ENCODE assay signal across 3 cellular contexts in genomic region chr22:25729595-25729994, GRCh38.
TF ChIP-seq lines count a peak whose summit lies in the region.

No MANE protein-coding gene starts in this region.

TF ChIP-seq in GM23338, 12 proteins besides CTCF, POLR2A, EP300 and RAD21 (continues in another document):
- TF ChIP-seq NANOG (IDR thresholded peaks at IDR 0.05; ENCODE audit: borderline replicate concordance): no peak
- no peak for TF ChIP-seq JUNB (IDR thresholded peaks at IDR 0.05; ENCODE audit: unreplicated experiment)
- TF ChIP-seq ETS1 (IDR thresholded peaks at IDR 0.05): no peak
- TF ChIP-seq ZNF331 (CRISPR knock-in tag; IDR thresholded peaks at IDR 0.05; ENCODE audit: low read depth): no peak
- TF ChIP-seq, protein P1, sequence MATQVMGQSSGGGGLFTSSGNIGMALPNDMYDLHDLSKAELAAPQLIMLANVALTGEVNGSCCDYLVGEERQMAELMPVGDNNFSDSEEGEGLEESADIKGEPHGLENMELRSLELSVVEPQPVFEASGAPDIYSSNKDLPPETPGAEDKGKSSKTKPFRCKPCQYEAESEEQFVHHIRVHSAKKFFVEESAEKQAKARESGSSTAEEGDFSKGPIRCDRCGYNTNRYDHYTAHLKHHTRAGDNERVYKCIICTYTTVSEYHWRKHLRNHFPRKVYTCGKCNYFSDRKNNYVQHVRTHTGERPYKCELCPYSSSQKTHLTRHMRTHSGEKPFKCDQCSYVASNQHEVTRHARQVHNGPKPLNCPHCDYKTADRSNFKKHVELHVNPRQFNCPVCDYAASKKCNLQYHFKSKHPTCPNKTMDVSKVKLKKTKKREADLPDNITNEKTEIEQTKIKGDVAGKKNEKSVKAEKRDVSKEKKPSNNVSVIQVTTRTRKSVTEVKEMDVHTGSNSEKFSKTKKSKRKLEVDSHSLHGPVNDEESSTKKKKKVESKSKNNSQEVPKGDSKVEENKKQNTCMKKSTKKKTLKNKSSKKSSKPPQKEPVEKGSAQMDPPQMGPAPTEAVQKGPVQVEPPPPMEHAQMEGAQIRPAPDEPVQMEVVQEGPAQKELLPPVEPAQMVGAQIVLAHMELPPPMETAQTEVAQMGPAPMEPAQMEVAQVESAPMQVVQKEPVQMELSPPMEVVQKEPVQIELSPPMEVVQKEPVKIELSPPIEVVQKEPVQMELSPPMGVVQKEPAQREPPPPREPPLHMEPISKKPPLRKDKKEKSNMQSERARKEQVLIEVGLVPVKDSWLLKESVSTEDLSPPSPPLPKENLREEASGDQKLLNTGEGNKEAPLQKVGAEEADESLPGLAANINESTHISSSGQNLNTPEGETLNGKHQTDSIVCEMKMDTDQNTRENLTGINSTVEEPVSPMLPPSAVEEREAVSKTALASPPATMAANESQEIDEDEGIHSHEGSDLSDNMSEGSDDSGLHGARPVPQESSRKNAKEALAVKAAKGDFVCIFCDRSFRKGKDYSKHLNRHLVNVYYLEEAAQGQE (IDR thresholded peaks at IDR 0.05; ENCODE audit: unreplicated experiment): no peak
- no peak for TF ChIP-seq ZNF114 (CRISPR knock-in tag; IDR thresholded peaks at IDR 0.05)
- no peak for TF ChIP-seq CREB1 (CRISPR knock-in tag; IDR thresholded peaks at IDR 0.05; ENCODE audit: low read depth)
- TF ChIP-seq EZH2phosphoT487 (IDR thresholded peaks at IDR 0.05; ENCODE audit: unreplicated experiment): no peak
- TF ChIP-seq EZH2 (IDR thresholded peaks at IDR 0.05; ENCODE audit: low read depth, unreplicated experiment): no peak
- TF ChIP-seq STAT1 (IDR thresholded peaks at IDR 0.05; ENCODE audit: unreplicated experiment): no peak

TF ChIP-seq in GM12878, 131 proteins besides CTCF, POLR2A, EP300 and RAD21 (continues in another document):
- TF ChIP-seq SP1 (IDR thresholded peaks at IDR 0.05; ENCODE audit: low read depth, low read length) (no peak), NRF1 (conservative IDR thresholded peaks at IDR 0.05; ENCODE audit: low read depth, low read length) (no peak)
- TF ChIP-seq, protein P2, sequence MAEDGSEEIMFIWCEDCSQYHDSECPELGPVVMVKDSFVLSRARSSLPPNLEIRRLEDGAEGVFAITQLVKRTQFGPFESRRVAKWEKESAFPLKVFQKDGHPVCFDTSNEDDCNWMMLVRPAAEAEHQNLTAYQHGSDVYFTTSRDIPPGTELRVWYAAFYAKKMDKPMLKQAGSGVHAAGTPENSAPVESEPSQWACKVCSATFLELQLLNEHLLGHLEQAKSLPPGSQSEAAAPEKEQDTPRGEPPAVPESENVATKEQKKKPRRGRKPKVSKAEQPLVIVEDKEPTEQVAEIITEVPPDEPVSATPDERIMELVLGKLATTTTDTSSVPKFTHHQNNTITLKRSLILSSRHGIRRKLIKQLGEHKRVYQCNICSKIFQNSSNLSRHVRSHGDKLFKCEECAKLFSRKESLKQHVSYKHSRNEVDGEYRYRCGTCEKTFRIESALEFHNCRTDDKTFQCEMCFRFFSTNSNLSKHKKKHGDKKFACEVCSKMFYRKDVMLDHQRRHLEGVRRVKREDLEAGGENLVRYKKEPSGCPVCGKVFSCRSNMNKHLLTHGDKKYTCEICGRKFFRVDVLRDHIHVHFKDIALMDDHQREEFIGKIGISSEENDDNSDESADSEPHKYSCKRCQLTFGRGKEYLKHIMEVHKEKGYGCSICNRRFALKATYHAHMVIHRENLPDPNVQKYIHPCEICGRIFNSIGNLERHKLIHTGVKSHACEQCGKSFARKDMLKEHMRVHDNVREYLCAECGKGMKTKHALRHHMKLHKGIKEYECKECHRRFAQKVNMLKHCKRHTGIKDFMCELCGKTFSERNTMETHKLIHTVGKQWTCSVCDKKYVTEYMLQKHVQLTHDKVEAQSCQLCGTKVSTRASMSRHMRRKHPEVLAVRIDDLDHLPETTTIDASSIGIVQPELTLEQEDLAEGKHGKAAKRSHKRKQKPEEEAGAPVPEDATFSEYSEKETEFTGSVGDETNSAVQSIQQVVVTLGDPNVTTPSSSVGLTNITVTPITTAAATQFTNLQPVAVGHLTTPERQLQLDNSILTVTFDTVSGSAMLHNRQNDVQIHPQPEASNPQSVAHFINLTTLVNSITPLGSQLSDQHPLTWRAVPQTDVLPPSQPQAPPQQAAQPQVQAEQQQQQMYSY (CRISPR knock-in tag; IDR thresholded peaks at IDR 0.05): no peak
- TF ChIP-seq, protein P3, sequence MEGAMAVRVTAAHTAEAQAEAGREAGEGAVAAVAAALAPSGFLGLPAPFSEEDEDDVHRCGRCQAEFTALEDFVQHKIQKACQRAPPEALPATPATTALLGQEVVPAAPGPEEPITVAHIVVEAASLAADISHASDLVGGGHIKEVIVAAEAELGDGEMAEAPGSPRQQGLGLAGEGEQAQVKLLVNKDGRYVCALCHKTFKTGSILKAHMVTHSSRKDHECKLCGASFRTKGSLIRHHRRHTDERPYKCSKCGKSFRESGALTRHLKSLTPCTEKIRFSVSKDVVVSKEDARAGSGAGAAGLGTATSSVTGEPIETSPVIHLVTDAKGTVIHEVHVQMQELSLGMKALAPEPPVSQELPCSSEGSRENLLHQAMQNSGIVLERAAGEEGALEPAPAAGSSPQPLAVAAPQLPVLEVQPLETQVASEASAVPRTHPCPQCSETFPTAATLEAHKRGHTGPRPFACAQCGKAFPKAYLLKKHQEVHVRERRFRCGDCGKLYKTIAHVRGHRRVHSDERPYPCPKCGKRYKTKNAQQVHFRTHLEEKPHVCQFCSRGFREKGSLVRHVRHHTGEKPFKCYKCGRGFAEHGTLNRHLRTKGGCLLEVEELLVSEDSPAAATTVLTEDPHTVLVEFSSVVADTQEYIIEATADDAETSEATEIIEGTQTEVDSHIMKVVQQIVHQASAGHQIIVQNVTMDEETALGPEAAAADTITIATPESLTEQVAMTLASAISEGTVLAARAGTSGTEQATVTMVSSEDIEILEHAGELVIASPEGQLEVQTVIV (IDR thresholded peaks at IDR 0.05; ENCODE audit: borderline replicate concordance, partially characterized antibody): no peak
- TF ChIP-seq, protein P4, sequence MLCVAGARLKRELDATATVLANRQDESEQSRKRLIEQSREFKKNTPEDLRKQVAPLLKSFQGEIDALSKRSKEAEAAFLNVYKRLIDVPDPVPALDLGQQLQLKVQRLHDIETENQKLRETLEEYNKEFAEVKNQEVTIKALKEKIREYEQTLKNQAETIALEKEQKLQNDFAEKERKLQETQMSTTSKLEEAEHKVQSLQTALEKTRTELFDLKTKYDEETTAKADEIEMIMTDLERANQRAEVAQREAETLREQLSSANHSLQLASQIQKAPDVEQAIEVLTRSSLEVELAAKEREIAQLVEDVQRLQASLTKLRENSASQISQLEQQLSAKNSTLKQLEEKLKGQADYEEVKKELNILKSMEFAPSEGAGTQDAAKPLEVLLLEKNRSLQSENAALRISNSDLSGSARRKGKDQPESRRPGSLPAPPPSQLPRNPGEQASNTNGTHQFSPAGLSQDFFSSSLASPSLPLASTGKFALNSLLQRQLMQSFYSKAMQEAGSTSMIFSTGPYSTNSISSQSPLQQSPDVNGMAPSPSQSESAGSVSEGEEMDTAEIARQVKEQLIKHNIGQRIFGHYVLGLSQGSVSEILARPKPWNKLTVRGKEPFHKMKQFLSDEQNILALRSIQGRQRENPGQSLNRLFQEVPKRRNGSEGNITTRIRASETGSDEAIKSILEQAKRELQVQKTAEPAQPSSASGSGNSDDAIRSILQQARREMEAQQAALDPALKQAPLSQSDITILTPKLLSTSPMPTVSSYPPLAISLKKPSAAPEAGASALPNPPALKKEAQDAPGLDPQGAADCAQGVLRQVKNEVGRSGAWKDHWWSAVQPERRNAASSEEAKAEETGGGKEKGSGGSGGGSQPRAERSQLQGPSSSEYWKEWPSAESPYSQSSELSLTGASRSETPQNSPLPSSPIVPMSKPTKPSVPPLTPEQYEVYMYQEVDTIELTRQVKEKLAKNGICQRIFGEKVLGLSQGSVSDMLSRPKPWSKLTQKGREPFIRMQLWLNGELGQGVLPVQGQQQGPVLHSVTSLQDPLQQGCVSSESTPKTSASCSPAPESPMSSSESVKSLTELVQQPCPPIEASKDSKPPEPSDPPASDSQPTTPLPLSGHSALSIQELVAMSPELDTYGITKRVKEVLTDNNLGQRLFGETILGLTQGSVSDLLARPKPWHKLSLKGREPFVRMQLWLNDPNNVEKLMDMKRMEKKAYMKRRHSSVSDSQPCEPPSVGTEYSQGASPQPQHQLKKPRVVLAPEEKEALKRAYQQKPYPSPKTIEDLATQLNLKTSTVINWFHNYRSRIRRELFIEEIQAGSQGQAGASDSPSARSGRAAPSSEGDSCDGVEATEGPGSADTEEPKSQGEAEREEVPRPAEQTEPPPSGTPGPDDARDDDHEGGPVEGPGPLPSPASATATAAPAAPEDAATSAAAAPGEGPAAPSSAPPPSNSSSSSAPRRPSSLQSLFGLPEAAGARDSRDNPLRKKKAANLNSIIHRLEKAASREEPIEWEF (IDR thresholded peaks at IDR 0.05; ENCODE audit: insufficient replicate concordance, low read depth, low read length): no peak

TF ChIP-seq in GM12891, 5 proteins besides CTCF, POLR2A, EP300 and RAD21:
- TF ChIP-seq POU2F2 (IDR thresholded peaks at IDR 0.05; ENCODE audit: low read depth, low read length) (no peak), SPI1 (IDR thresholded peaks at IDR 0.05; ENCODE audit: low read depth, low read length) (no peak), PAX5 (IDR thresholded peaks at IDR 0.05; ENCODE audit: insufficient read depth, low read length, severe bottlenecking) (no peak), TAF1 (IDR thresholded peaks at IDR 0.05; ENCODE audit: low read depth, low read length) (no peak), POLR2AphosphoS5 (IDR thresholded peaks at IDR 0.05; ENCODE audit: low read depth, low read length) (no peak)
